20 cellular contexts compared by ENCODE assay signal in the genomic region with DNA sequence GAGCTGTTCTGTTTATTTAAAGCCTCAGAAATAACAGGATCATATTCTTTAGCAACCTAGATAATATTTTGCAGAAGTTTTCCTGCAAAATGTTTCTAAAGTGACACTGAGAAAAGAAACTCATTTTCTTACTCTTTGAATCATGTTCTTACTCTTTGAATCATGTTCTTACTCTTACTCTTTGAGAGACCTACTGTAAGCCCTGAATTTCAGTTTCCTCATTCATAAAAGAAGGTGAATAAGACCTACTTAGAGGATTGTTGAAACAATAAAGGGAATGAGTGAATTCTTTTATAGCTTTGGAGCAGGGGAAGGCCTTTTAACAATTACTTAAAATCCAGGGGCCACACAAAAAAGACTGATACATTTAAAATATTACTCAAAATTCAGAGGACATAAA.
A peak's percentile ranks its signal among the peaks of the same experiment; 100 is the strongest.
DNase-seq lines count a peak whose midpoint lies in the region; ATAC-seq, FAIRE-seq and TF ChIP-seq lines count a peak whose summit lies in the region.
"Had no signal": no experiment of that assay in that cellular context is flagged by ENCODE, and none has a peak within 500 bp of the region (broad histone marks: within the 10 kb centered on the region; RNA-seq: fewer than 3 reads in every experiment).

No MANE protein-coding gene starts in this region.

- H3K4me3 Mint-ChIP-seq in activated naive CD4-positive, alpha-beta T cell treated with anti-CD3 and anti-CD28 coated beads for 36 hours: no peak overlapping the region
- H3K4me3 Mint-ChIP-seq: HFFc6 had no signal

- H3K27ac Mint-ChIP-seq in activated naive CD4-positive, alpha-beta T cell treated with anti-CD3 and anti-CD28 coated beads, Interleukin-2, amount 50 U/mL, for 72 hours: no peak overlapping the region
- H3K27ac Mint-ChIP-seq in activated naive CD4-positive, alpha-beta T cell treated with anti-CD3 and anti-CD28 coated beads for 36 hours: no peak overlapping the region
- H3K27ac Mint-ChIP-seq: HFFc6 had no signal

- H3K4me1 Mint-ChIP-seq in activated naive CD4-positive, alpha-beta T cell treated with anti-CD3 and anti-CD28 coated beads for 36 hours (ENCODE audit: low read depth): peaks cover 4% of the 10 kb centered on the region

- peak overlapping the region; percentile 67 for H3K27ac ChIP-seq in VCaP
- H3K27ac ChIP-seq: KMS-11, Peyer's patch had no signal

- intact Hi-C loops in activated naive CD4-positive, alpha-beta T cell treated with anti-CD3 and anti-CD28 coated beads for 36 hours (cut with micrococcal nuclease): loop anchor here (1.0 to 5.0 kb wide), 2 partner anchors 32 to 268 kb away; no protein-coding TSS in a partner anchor

- H3K9me3 Mint-ChIP-seq in activated naive CD4-positive, alpha-beta T cell treated with anti-CD3 and anti-CD28 coated beads, Interleukin-2, amount 50 U/mL, for 72 hours: peaks cover 7 to 19% of the 10 kb centered on the region in 2 donors
- peaks cover 11% of the 10 kb centered on the region for H3K9me3 Mint-ChIP-seq in activated naive CD4-positive, alpha-beta T cell treated with anti-CD3 and anti-CD28 coated beads for 36 hours

- peaks cover 9% of the 10 kb centered on the region in 2 donors for H3K36me3 Mint-ChIP-seq in activated naive CD4-positive, alpha-beta T cell treated with anti-CD3 and anti-CD28 coated beads, Interleukin-2, amount 50 U/mL, for 72 hours
- peaks cover 5% of the 10 kb centered on the region for H3K36me3 Mint-ChIP-seq in activated naive CD4-positive, alpha-beta T cell treated with anti-CD3 and anti-CD28 coated beads for 36 hours (ENCODE audit: low read depth)

- FAIRE-seq in D721Med (lab: Jason Lieb, UNC): no peak

- TF ChIP-seq CTCF in VCaP (conservative IDR thresholded peaks at IDR 0.05) (no peak), D721Med (IDR thresholded peaks at IDR 0.05; ENCODE audit: insufficient read depth, missing control alignments) (no peak)

- no peak for DNase-seq in activated naive CD4-positive, alpha-beta T cell treated with anti-CD3 and anti-CD28 coated beads, Interleukin-2, amount 50 U/mL, for 72 hours (ENCODE audit: low spot score in 2 of 2)
- DNase-seq in activated naive CD4-positive, alpha-beta T cell treated with anti-CD3 and anti-CD28 coated beads for 36 hours: no peak
- no peak for DNase-seq in NCI-H1694 treated with DMSO at 0.1 percent for 48 hours (lab: John Stamatoyannopoulos, UW)
- DNase-seq in D721Med (ENCODE audit: insufficient read length, low spot score): no peak
- DNase-seq: ACHN, BE2C, GOT3, HFFc6, IMR-90, NCI-H1048, NCI-H1694, NCI-H226, NCI-H510A, NCI-H69, Peyer's patch, SHP77 treated with DMSO at 0.1 percent for 48 hours had no signal

- CTCF ChIA-PET in activated naive CD4-positive, alpha-beta T cell treated with anti-CD3 and anti-CD28 coated beads for 36 hours (lab: Charles Lee): interaction anchor here (0.6 kb wide), 1 partner anchor 252 kb away, joined by 4 read pairs; no protein-coding TSS in a partner anchor

- no peaks in the 10 kb centered on the region for H3K27me3 Mint-ChIP-seq in activated naive CD4-positive, alpha-beta T cell treated with anti-CD3 and anti-CD28 coated beads for 36 hours (ENCODE audit: low read depth)

- peak; percentile 67 to 95 for ATAC-seq in activated naive CD4-positive, alpha-beta T cell treated with anti-CD3 and anti-CD28 coated beads, Interleukin-2, amount 50 U/mL, for 72 hours
- ATAC-seq in GM18870 (IDR thresholded peaks at IDR 0.05; ENCODE audit: unreplicated experiment) (peak; percentile 44), HG03139 (IDR thresholded peaks at IDR 0.05; ENCODE audit: unreplicated experiment) (no peak)
